13 cellular contexts compared by ENCODE assay signal in the genomic region with DNA sequence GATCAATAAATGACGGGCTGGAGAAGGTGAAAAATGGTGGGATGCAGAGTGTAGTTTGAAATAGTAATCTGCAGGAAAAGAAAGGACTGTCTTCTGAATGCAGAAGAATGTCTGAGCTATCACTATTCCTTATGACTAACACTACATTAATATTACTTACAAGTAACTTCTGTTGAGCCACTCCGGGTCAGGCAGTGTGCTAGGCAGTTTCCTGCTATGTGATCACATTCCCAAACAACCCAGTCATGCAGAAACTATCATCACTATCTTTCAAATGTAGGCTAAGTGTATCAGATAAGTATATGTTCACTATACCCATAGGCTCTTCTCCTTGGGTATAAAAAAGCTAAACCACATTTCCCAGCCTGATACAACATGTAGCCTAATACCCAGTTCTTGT. TPM values are rescaled to one million over a fixed set of nuclear protein-coding genes. Genes with fewer than 3 reads are reported as not detected.
DNase-seq lines count a peak whose midpoint lies in the region; ATAC-seq and TF ChIP-seq lines count a peak whose summit lies in the region.
"Had no signal": no experiment of that assay in that cellular context is flagged by ENCODE, and none has a peak within 500 bp of the region (broad histone marks: within the 10 kb centered on the region; RNA-seq: fewer than 3 reads in every experiment).

No MANE protein-coding gene starts in this region.

- DNase-seq in EH (ENCODE audit: low read depth) (peak; percentile 30), HFFc6 (peak; percentile 19), brain microvascular endothelial cell (peak; percentile 66), foreskin keratinocyte (peak; percentile 4 to 44), HCEC 1CT (no peak), GM13977 (ENCODE audit: low spot score) (no peak)
- DNase-seq in activated CD4-positive, alpha-beta T cell treated with anti-CD3 and anti-CD28 coated beads for 48 hours: no peak
- DNase-seq: BE2C; CD4-positive, alpha-beta memory T cell; DMS79; GF-D8 had no signal

- ATAC-seq in foreskin keratinocyte (no peak), HG03108 (IDR thresholded peaks at IDR 0.05; ENCODE audit: unreplicated experiment) (no peak)

- no peak overlapping the region for H3K4me3 Mint-ChIP-seq in HFFc6
- H3K4me3 Mint-ChIP-seq: CD4-positive, alpha-beta memory T cell had no signal

- in situ Hi-C loops in brain microvascular endothelial cell (cut with HindIII; ENCODE audit: low pct_ligation_motif_present, low sequenced_read_pairs): no loop called here
- in situ Hi-C loops in GM13977 (cut with MboI; ENCODE audit: low pct_unique_long_range_greater_than_20kb, low sequenced_read_pairs, unreplicated experiment): no loop called here

- no peak overlapping the region for H3K4me3 ChIP-seq in brain microvascular endothelial cell (ENCODE audit: low read depth, low read length)

- peaks cover 1% of the 10 kb centered on the region for H3K27me3 Mint-ChIP-seq in HFFc6 (ENCODE audit: insufficient read depth)
- H3K27me3 Mint-ChIP-seq: CD4-positive, alpha-beta memory T cell had no signal

- TF ChIP-seq CTCF in HFFc6 (IDR thresholded peaks at IDR 0.05): no peak
- no peak for TF ChIP-seq CTCF in brain microvascular endothelial cell (IDR thresholded peaks at IDR 0.05; ENCODE audit: low read depth, low read length, missing control alignments)
- no peak for TF ChIP-seq CTCF in foreskin keratinocyte (conservative IDR thresholded peaks at IDR 0.05)
- TF ChIP-seq CTCF in GM13977 (IDR thresholded peaks at IDR 0.05; ENCODE audit: extremely low read depth, insufficient read depth, missing control alignments): no peak

- peak overlapping the region; percentile 45 for H3K27ac ChIP-seq in brain microvascular endothelial cell
- no peak overlapping the region for H3K27ac ChIP-seq in foreskin keratinocyte
- H3K27ac ChIP-seq: C4-2B had no signal

- peaks cover 48% of the 10 kb centered on the region for H3K36me3 ChIP-seq in brain microvascular endothelial cell (replicated peaks)
- H3K36me3 ChIP-seq: BE2C had no signal

- no peak overlapping the region for H3K27ac Mint-ChIP-seq in HFFc6
- H3K27ac Mint-ChIP-seq: CD4-positive, alpha-beta memory T cell had no signal

- H3K27me3 ChIP-seq in brain microvascular endothelial cell (replicated peaks): no peaks in the 10 kb centered on the region
- H3K27me3 ChIP-seq in foreskin keratinocyte: no peaks in the 10 kb centered on the region
- H3K27me3 ChIP-seq: BE2C had no signal

- peaks cover 76% of the 10 kb centered on the region for H3K9me3 Mint-ChIP-seq in HFFc6

- H3K4me1 Mint-ChIP-seq in HFFc6 (ENCODE audit: low read depth): peaks cover 18% of the 10 kb centered on the region

- peaks cover 96% of the 10 kb centered on the region for H3K36me3 Mint-ChIP-seq in HFFc6 (ENCODE audit: low read depth)

- no peaks in the 10 kb centered on the region for H3K4me1 ChIP-seq in foreskin keratinocyte
- H3K4me1 ChIP-seq: BE2C had no signal

RNA-seq across cellular contexts. Expression of a gene that starts 6.6 kb away (rescaled TPM):
- 1 to 10 TPM; 4.1 to 5.6 (median 4.8) TPM for total RNA-seq in HFFc6 (2021; fragmentation: NEBNext Ultra II Directional; extraction: Animal tissue kit (Norgen Biotek cat#: 25700))
- total RNA-seq in foreskin keratinocyte: 2.8 and 3.7 TPM in 2 replicates
- polyA plus RNA-seq in foreskin keratinocyte: 2.4 and 3.0 TPM in 2 replicates

RNA-seq across cellular contexts. Expression of a gene that starts 32.3 kb away (rescaled TPM):
- total RNA-seq in HFFc6 (2021; fragmentation: NEBNext Ultra II Directional; extraction: Animal tissue kit (Norgen Biotek cat#: 25700)): 1 to 10 TPM; 3.7 to 5.6 (median 4.4) TPM
- total RNA-seq in foreskin keratinocyte: 5.1 and 5.7 TPM in 2 replicates
- polyA plus RNA-seq in foreskin keratinocyte: 1.3 and 2.2 TPM in 2 replicates

Comparison
In these comparisons a context has a peak if more than half of its experiments do, and no peak if none do; other contexts are left out.
1. DNase-seq: peak in EH (single experiment), HFFc6 (single experiment), brain microvascular endothelial cell (single experiment) and foreskin keratinocyte (2 of 2); none in HCEC 1CT (single experiment), activated CD4-positive, alpha-beta T cell treated with anti-CD3 and anti-CD28 coated beads for 48 hours (single experiment) and GM13977 (single experiment).